17 cellular contexts compared by ENCODE assay signal in the genomic region with DNA sequence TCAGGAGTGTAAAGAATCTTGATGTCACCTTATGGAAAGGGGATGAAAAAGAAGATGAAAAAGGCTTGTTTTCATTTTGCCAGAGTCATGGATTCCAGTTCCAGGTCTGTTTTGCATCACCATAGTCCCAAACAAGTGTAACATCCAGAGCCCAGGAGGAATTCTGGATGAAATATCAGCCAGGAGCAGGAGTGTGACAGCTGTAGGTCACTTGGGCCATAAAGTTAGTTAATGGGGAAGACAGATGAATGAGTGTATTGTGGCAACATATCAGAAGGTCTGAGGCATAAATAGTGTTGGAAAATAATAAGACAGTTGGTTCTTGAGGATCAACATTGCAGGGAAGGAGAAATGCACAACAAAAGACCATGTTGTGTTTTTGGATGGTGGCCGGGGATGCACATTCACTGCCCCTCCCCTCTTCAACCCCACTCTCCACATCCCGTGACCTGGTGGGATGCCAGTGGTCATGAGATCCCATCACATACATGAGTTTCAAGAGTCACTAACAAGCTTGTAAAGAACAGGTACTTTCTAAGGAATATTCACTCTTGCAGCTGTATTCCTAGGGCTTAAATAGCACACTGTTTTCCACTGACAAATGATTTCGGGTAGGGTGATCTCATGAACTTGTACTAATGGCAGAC.
"Had no signal": no experiment of that assay in that cellular context is flagged by ENCODE, and none has a peak within 500 bp of the region (broad histone marks: within the 10 kb centered on the region; RNA-seq: fewer than 3 reads in every experiment).

No MANE protein-coding gene starts in this region.

- H3K36me3 Mint-ChIP-seq: activated CD4-positive, alpha-beta memory T cell treated with anti-CD3 and anti-CD28 coated beads for 36 hours; activated naive CD8-positive, alpha-beta T cell treated with anti-CD3 and anti-CD28 coated beads, Interleukin-2, amount 10 ng/mL, durations not matched to agents 7 days and 5 days had no signal

- H3K4me1 ChIP-seq: heart left ventricle had no signal

- H3K9me3 Mint-ChIP-seq: activated CD4-positive, alpha-beta memory T cell treated with anti-CD3 and anti-CD28 coated beads for 36 hours; activated naive CD4-positive, alpha-beta T cell treated with anti-CD3 and anti-CD28 coated beads for 36 hours; T-helper 1 cell treated with Interleukin-12 subunit alpha and Interleukin-12 subunit beta and Interleukin-4 antibody, amounts not matched to agents 30 μg/mL and 1 μg/mL, for 36 hours had no signal

- H3K27ac ChIP-seq: coronary artery, thyroid gland had no signal

- H3K27me3 ChIP-seq: thyroid gland had no signal

- H3K4me3 ChIP-seq: coronary artery, heart left ventricle, lung, thyroid gland had no signal

- DNase-seq: activated CD4-positive, alpha-beta memory T cell treated with anti-CD3 and anti-CD28 coated beads for 36 hours; activated CD4-positive, alpha-beta T cell treated with anti-CD3 and anti-CD28 coated beads for 48 hours; activated naive CD4-positive, alpha-beta T cell treated with anti-CD3 and anti-CD28 coated beads for 36 hours; activated naive CD8-positive, alpha-beta T cell treated with anti-CD3 and anti-CD28 coated beads, Interleukin-2, amount 10 ng/mL, durations not matched to agents 7 days and 5 days; activated T-cell treated with anti-CD3 and anti-CD28 coated beads, Interleukin-2, amount 50 U/mL, for 48 hours; amniotic stem cell; cerebellar nuclear complex; heart left ventricle; left colon; retina; stimulated activated CD4-positive, alpha-beta T cell treated with anti-CD3 and anti-CD28 coated beads, Interleukin-4, amount 100 ng/mL, for 24 hours; stimulated activated naive CD4-positive, alpha-beta T cell treated with Interleukin-2 at 50 U/mL for 16 hours; T1000; thyroid gland had no signal

- ATAC-seq: heart left ventricle, left colon had no signal

- H3K4me1 Mint-ChIP-seq: activated naive CD8-positive, alpha-beta T cell treated with anti-CD3 and anti-CD28 coated beads, Interleukin-2, amount 10 ng/mL, durations not matched to agents 7 days and 5 days had no signal

- H3K27ac Mint-ChIP-seq: activated CD4-positive, alpha-beta memory T cell treated with anti-CD3 and anti-CD28 coated beads for 36 hours; activated naive CD4-positive, alpha-beta T cell treated with anti-CD3 and anti-CD28 coated beads for 36 hours; activated naive CD8-positive, alpha-beta T cell treated with anti-CD3 and anti-CD28 coated beads, Interleukin-2, amount 10 ng/mL, durations not matched to agents 7 days and 5 days; T-helper 1 cell treated with Interleukin-12 subunit alpha and Interleukin-12 subunit beta and Interleukin-4 antibody, amounts not matched to agents 30 μg/mL and 1 μg/mL, for 36 hours had no signal

- H3K36me3 ChIP-seq: heart left ventricle, thyroid gland had no signal

- H3K9me3 ChIP-seq: heart left ventricle, thyroid gland had no signal

- H3K4me3 Mint-ChIP-seq: activated CD4-positive, alpha-beta memory T cell treated with anti-CD3 and anti-CD28 coated beads for 36 hours; activated naive CD4-positive, alpha-beta T cell treated with anti-CD3 and anti-CD28 coated beads for 36 hours; activated naive CD8-positive, alpha-beta T cell treated with anti-CD3 and anti-CD28 coated beads, Interleukin-2, amount 10 ng/mL, durations not matched to agents 7 days and 5 days; T-helper 1 cell treated with Interleukin-12 subunit alpha and Interleukin-12 subunit beta and Interleukin-4 antibody, amounts not matched to agents 30 μg/mL and 1 μg/mL, for 36 hours had no signal
